ENCODE assay signal across 8 cellular contexts in genomic region chr16:590165-590874, GRCh38. TPM values are rescaled to one million over a fixed set of nuclear protein-coding genes. Genes with fewer than 3 reads are reported as not detected.
DNase-seq lines count a peak whose midpoint lies in the region; ATAC-seq, FAIRE-seq and TF ChIP-seq lines count a peak whose summit lies in the region.

No MANE protein-coding gene starts in this region.

- H3K4me1 ChIP-seq in A549 (peaks cover 40% of the 10 kb centered on the region), gastroesophageal sphincter (peaks cover 0 to 67% (median 18%) of the 10 kb centered on the region in 3 donors), sigmoid colon (peaks cover 0 to 45% (median 42%) of the 10 kb centered on the region in 4 donors)

- TF ChIP-seq CTCF in A549 (IDR thresholded peaks at IDR 0.05) = no peak
- TF ChIP-seq CTCF in VCaP (conservative IDR thresholded peaks at IDR 0.05) = 0 out of 2 replicates have a peak, but pooled peaks have one; percentile 6
- TF ChIP-seq CTCF in gastroesophageal sphincter (IDR thresholded peaks at IDR 0.05) = peak in 2 of 4 experiments; percentile 21 to 29
- no peak for TF ChIP-seq CTCF in sigmoid colon (IDR thresholded peaks at IDR 0.05)

- WGBS in A549 (ENCODE audit: missing lambda C conversion rate) = 46% methylated on average over 6 of the region's 80 CpGs
- 29 to 40% methylated on average over 2 to 4 of the region's 80 CpGs for WGBS in gastroesophageal sphincter (ENCODE audit: low coverage in 1 of 2), 2 donors
- 1 to 3% methylated on average over 80 of the region's 80 CpGs for WGBS in sigmoid colon, 2 donors

- H3K27me3 ChIP-seq in gastroesophageal sphincter (peaks cover 11% of the 10 kb centered on the region), sigmoid colon (peaks cover 0 to 5% (median 2%) of the 10 kb centered on the region in 3 donors)

- TF ChIP-seq RAD21 in A549 (conservative IDR thresholded peaks at IDR 0.05 in 1 of 2, IDR thresholded peaks at IDR 0.05 in 1 of 2) = no peak; a peak in 1 of 5 replicates

- POLR2A ChIA-PET in A549 (lab: Yijun Ruan, JAX) = interaction anchor here (0.8 to 1.2 kb wide), 3 partner anchors 32 to 46 kb away, joined by 3 to 4 read pairs (median 4); partner anchors contain the start of gene METTL26

- CTCF ChIA-PET in A549 (lab: Yijun Ruan, JAX) = interaction anchor here (0.8 to 3.1 kb wide), 11 partner anchors 10 to 72 kb away, joined by 3 to 14 read pairs (median 3); no protein-coding TSS in a partner anchor

- H3K36me3 ChIP-seq in gastroesophageal sphincter = peaks cover 0 to 20% of the 10 kb centered on the region in 2 donors
- H3K36me3 ChIP-seq in sigmoid colon = peaks cover 0 to 4% (median 0%) of the 10 kb centered on the region in 4 donors

- intact Hi-C loops in sigmoid colon (cut with DNase I) = no loop called here

- peak overlapping the region; percentile 80 to 93 for H3K27ac ChIP-seq in A549
- peak overlapping the region; percentile 94 for H3K27ac ChIP-seq in VCaP
- H3K27ac ChIP-seq in gastroesophageal sphincter = peak overlapping the region; percentile 64 to 99 (median 90)
- H3K27ac ChIP-seq in sigmoid colon = peak overlapping the region; percentile 85 to 95 (median 85)

- no peak for FAIRE-seq in A549 (lab: Jason Lieb, UNC)

- TF ChIP-seq POLR2A in A549 (IDR thresholded peaks at IDR 0.05; ENCODE audit: low read length) (peak; percentile 29), gastroesophageal sphincter (IDR thresholded peaks at IDR 0.05) (peak in 1 of 2 donors; percentile 27), sigmoid colon (IDR thresholded peaks at IDR 0.05) (no peak)

- peak in 1 of 2 experiments; percentile 8; a peak in 3 of 6 replicates for ATAC-seq in A549
- ATAC-seq in GM18498 (IDR thresholded peaks at IDR 0.05; ENCODE audit: unreplicated experiment) = peak; percentile 1
- ATAC-seq in gastroesophageal sphincter = peak; percentile 11
- ATAC-seq in GM21526 (IDR thresholded peaks at IDR 0.05; ENCODE audit: low FRiP score, unreplicated experiment) = no peak

- H3K4me3 ChIP-seq in A549 = peak overlapping the region; percentile 90
- H3K4me3 ChIP-seq in gastroesophageal sphincter = peak overlapping the region; percentile 89 to 96
- peak overlapping the region; percentile 58 to 97 (median 74) for H3K4me3 ChIP-seq in sigmoid colon

- H3K4me2 ChIP-seq in A549 = peak overlapping the region; percentile 96

- no peaks in the 10 kb centered on the region for H3K9me3 ChIP-seq in A549
- no peaks in the 10 kb centered on the region for H3K9me3 ChIP-seq in gastroesophageal sphincter
- H3K9me3 ChIP-seq in sigmoid colon = no peaks in the 10 kb centered on the region

- no peak for DNase-seq in A549 (ENCODE audit: low read depth in 1 of 2, low spot score in 1 of 2)
- peak; percentile 78 for DNase-seq in sigmoid colon
- no peak for DNase-seq in NCI-H2196 treated with DMSO at 0.1 percent for 48 hours (lab: John Stamatoyannopoulos, UW; ENCODE audit: unreplicated experiment)
- no peak for DNase-seq in CD1c-positive myeloid dendritic cell (ENCODE audit: extremely low spot score)

- TF ChIP-seq EP300 in A549 (IDR thresholded peaks at IDR 0.05) = no peak
- TF ChIP-seq EP300 in gastroesophageal sphincter (IDR thresholded peaks at IDR 0.05) = no peak
- TF ChIP-seq EP300 in sigmoid colon (IDR thresholded peaks at IDR 0.05) = no peak

TF ChIP-seq in A549, 52 proteins besides CTCF, POLR2A, EP300 and RAD21:
- 0 out of 3 replicates have a peak, but pooled peaks have one; percentile 43 for TF ChIP-seq BCL3 (IDR thresholded peaks at IDR 0.05)
- no peak for TF ChIP-seq NPAS2 (CRISPR knock-in tag; IDR thresholded peaks at IDR 0.05; ENCODE audit: borderline replicate concordance)
- peak; percentile 25; the same call in 1 of the 3 replicates for TF ChIP-seq SMC3 (IDR thresholded peaks at IDR 0.05)
- TF ChIP-seq PHF8 (IDR thresholded peaks at IDR 0.05; ENCODE audit: borderline replicate concordance, low read depth) = peak; percentile 56
- no peak for TF ChIP-seq FOSB (CRISPR knock-in tag; IDR thresholded peaks at IDR 0.05)
TF ChIP-seq in A549: peak in this region for 3.

RNA-seq across cellular contexts. Expression of gene RAB40C, which starts 0.5 kb away (rescaled TPM):
- polyA plus RNA-seq in A549 (2011; rRNA removed) (4.4 and 4.9 TPM in 2 replicates), A549 (2017; fragmentation: RNase III; extraction: RNeasy Plus Mini Kit Qiagen cat#74134 plus additional on column Dnase treatment) (8.1 to 9.7 TPM (median 8.5 TPM) in 3 replicates), sigmoid colon (10 to 100 TPM; 28.8 to 41.2 (median 38.3) TPM)
- 12.5 and 18.2 TPM in 2 replicates for polyA plus RNA-seq in A549 (2012; cell fraction: cytosol; rRNA removed)
- 31.5 and 36.8 TPM in 2 replicates for polyA plus RNA-seq in A549 (2012; cell fraction: nucleus; rRNA removed)
- polyA minus RNA-seq in A549 (2011; rRNA and poly(A)+ RNA removed) = 3.2 and 7.0 TPM in 2 replicates
- total RNA-seq in gastroesophageal sphincter (10 to 100 TPM; 17.7 to 28.3 (median 22.1) TPM), sigmoid colon (10 to 100 TPM; 16.8 to 32.7 (median 17.9) TPM)

RNA-seq across cellular contexts. Expression of gene PIGQ, which starts 20.6 kb away (rescaled TPM):
- polyA plus RNA-seq in A549 (2011; rRNA removed) (13.2 and 15.7 TPM in 2 replicates), A549 (2017; fragmentation: RNase III; extraction: RNeasy Plus Mini Kit Qiagen cat#74134 plus additional on column Dnase treatment) (25.2 to 32.2 TPM (median 31.2 TPM) in 3 replicates), sigmoid colon (10 to 100 TPM; 11.1 to 47.4 (median 12.0) TPM)
- polyA plus RNA-seq in A549 (2012; cell fraction: cytosol; rRNA removed) = 32.0 and 51.6 TPM in 2 replicates
- 141 and 208 TPM in 2 replicates for polyA plus RNA-seq in A549 (2012; cell fraction: nucleus; rRNA removed)
- 32.3 and 33.8 TPM in 2 replicates for polyA minus RNA-seq in A549 (2011; rRNA and poly(A)+ RNA removed)
- total RNA-seq in gastroesophageal sphincter (10 to 100 TPM; 30.4 to 42.4 (median 36.8) TPM), sigmoid colon (10 to 100 TPM; 15.5 to 45.7 (median 22.6) TPM)

RNA-seq across cellular contexts. Expression of gene NHLRC4, which starts 23.5 kb away (rescaled TPM):
- polyA plus RNA-seq in A549 (2011; rRNA removed) (0.03 and 0.13 TPM in 2 replicates), A549 (2017; fragmentation: RNase III; extraction: RNeasy Plus Mini Kit Qiagen cat#74134 plus additional on column Dnase treatment) (0.07 to 0.09 TPM (median 0.08 TPM) in 3 replicates), sigmoid colon (1 to 10 TPM in 1 of 3 donors, under 1 TPM in 2; 0.60 to 1.5 (median 0.69) TPM)
- polyA plus RNA-seq in A549 (2012; cell fraction: cytosol; rRNA removed) = 0.04 TPM in 2 replicates
- 0.17 and 0.24 TPM in 2 replicates for polyA plus RNA-seq in A549 (2012; cell fraction: nucleus; rRNA removed)
- polyA minus RNA-seq in A549 (2011; rRNA and poly(A)+ RNA removed) = not detected in 2 replicates
- total RNA-seq in gastroesophageal sphincter (1 to 10 TPM in 2 of 4 donors, under 1 TPM in 2; 0.47 to 2.9 (median 0.87) TPM), sigmoid colon (1 to 10 TPM; 1.5 to 4.2 (median 1.7) TPM)

RNA-seq across cellular contexts. Expression of gene PRR35, which starts 30.1 kb away (rescaled TPM):
- polyA plus RNA-seq in A549 (2011; rRNA removed) = 0.04 TPM in 1 of 2 replicates, not detected in the other
- polyA plus RNA-seq in A549 (2012; cell fraction: cytosol; rRNA removed) = 0.05 and 0.17 TPM in 2 replicates
- 0.11 and 0.22 TPM in 2 replicates for polyA plus RNA-seq in A549 (2012; cell fraction: nucleus; rRNA removed)
- 0.04 to 0.10 TPM (median 0.04 TPM) in 3 replicates for polyA plus RNA-seq in A549 (2017; fragmentation: RNase III; extraction: RNeasy Plus Mini Kit Qiagen cat#74134 plus additional on column Dnase treatment)
- not detected in 2 replicates for polyA minus RNA-seq in A549 (2011; rRNA and poly(A)+ RNA removed)
- total RNA-seq in gastroesophageal sphincter = not detected
- not detected for total RNA-seq in sigmoid colon
- not detected for polyA plus RNA-seq in sigmoid colon

RNA-seq across cellular contexts. Expression of gene WFIKKN1, which starts 40.5 kb away (rescaled TPM):
- 0.05 TPM in 1 of 2 replicates, not detected in the other for polyA plus RNA-seq in A549 (2011; rRNA removed)
- 0.13 TPM in 2 replicates for polyA plus RNA-seq in A549 (2012; cell fraction: cytosol; rRNA removed)
- polyA plus RNA-seq in A549 (2012; cell fraction: nucleus; rRNA removed) = 0.67 and 1.1 TPM in 2 replicates
- 0.15 to 0.23 TPM (median 0.17 TPM) in 3 replicates for polyA plus RNA-seq in A549 (2017; fragmentation: RNase III; extraction: RNeasy Plus Mini Kit Qiagen cat#74134 plus additional on column Dnase treatment)
- 0.05 TPM in 1 of 2 replicates, not detected in the other for polyA minus RNA-seq in A549 (2011; rRNA and poly(A)+ RNA removed)
- total RNA-seq in gastroesophageal sphincter = under 1 TPM in 3 of 4 donors, not detected in 1; 0.17 to 0.93 (median 0.35) TPM
- 1 to 10 TPM in 1 of 4 donors, under 1 TPM in 3; 0.27 to 1.4 (median 0.43) TPM for total RNA-seq in sigmoid colon
- polyA plus RNA-seq in sigmoid colon = under 1 TPM; 0.46 to 0.80 (median 0.60) TPM
